ENCODE assay signal across 1 cellular context in genomic region chr19:41149831-41150230, GRCh38.
TF ChIP-seq lines count a peak whose summit lies in the region.

No MANE protein-coding gene starts in this region.

TF ChIP-seq in endothelial cell of umbilical vein, 7 proteins besides CTCF, POLR2A, EP300 and RAD21:
- no peak for TF ChIP-seq EZH2 (IDR thresholded peaks at IDR 0.05; ENCODE audit: borderline replicate concordance, low read depth, low read length, severe bottlenecking)
- TF ChIP-seq MYC (IDR thresholded peaks at IDR 0.05; ENCODE audit: low read depth, low read length): no peak
- TF ChIP-seq GATA2 (IDR thresholded peaks at IDR 0.05; ENCODE audit: insufficient read depth, insufficient read length, low read depth, low read length): no peak
- no peak for TF ChIP-seq POLR2AphosphoS5 (IDR thresholded peaks at IDR 0.05; ENCODE audit: insufficient read depth, low read depth, low read length)
- no peak for TF ChIP-seq JUN (IDR thresholded peaks at IDR 0.05; ENCODE audit: borderline replicate concordance, insufficient read depth, insufficient read length, low read depth)
- no peak for TF ChIP-seq FOS (IDR thresholded peaks at IDR 0.05; ENCODE audit: borderline replicate concordance, insufficient read depth, low read length)
- TF ChIP-seq MAX (IDR thresholded peaks at IDR 0.05; ENCODE audit: insufficient read depth, insufficient read length): no peak
